ENCODE assay signal across 1 cellular context in genomic region chr14:20662968-20663731, GRCh38.
TF ChIP-seq lines count a peak whose summit lies in the region.

No MANE protein-coding gene starts in this region.

TF ChIP-seq in GM23338, 12 proteins besides CTCF, POLR2A, EP300 and RAD21 (continued from another document):
- TF ChIP-seq ZNF462 (CRISPR knock-in tag; IDR thresholded peaks at IDR 0.05) = peak; percentile 29; the same call in 1 of the 2 replicates
